Comparison of ENCODE assay signal across 1 cellular context in the genomic region with DNA sequence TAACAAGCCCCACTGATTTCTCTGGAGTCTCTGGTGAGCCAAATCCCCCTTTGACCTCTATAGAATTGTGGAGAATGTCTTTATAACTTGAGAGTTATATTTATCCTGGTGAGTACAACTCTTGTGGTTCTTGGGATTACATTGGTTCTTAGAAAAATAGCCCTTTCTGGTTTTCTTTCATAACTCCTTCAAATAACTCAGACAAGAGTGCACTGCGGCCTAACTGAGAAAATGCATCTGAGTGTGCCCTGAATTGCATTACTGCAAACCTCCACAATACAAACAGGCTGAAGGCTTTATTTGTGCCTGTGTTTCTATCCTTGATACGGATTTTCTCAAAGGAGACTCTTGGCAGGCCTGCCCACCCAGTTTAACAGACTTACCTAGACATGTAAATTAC.
TF ChIP-seq lines count a peak whose summit lies in the region.

No MANE protein-coding gene starts in this region.

TF ChIP-seq in H1, 55 proteins besides CTCF, POLR2A, EP300 and RAD21:
- TF ChIP-seq POLR2AphosphoS5 (IDR thresholded peaks at IDR 0.05; ENCODE audit: low read depth, low read length) (0 out of 2 replicates have a peak, but pooled peaks have one; percentile 9), SIRT6 (IDR thresholded peaks at IDR 0.05; ENCODE audit: low read length) (no peak)
TF ChIP-seq in H1: peak in this region for 1.
